Comparison of ENCODE assay signal across 8 cellular contexts in the genomic region with DNA sequence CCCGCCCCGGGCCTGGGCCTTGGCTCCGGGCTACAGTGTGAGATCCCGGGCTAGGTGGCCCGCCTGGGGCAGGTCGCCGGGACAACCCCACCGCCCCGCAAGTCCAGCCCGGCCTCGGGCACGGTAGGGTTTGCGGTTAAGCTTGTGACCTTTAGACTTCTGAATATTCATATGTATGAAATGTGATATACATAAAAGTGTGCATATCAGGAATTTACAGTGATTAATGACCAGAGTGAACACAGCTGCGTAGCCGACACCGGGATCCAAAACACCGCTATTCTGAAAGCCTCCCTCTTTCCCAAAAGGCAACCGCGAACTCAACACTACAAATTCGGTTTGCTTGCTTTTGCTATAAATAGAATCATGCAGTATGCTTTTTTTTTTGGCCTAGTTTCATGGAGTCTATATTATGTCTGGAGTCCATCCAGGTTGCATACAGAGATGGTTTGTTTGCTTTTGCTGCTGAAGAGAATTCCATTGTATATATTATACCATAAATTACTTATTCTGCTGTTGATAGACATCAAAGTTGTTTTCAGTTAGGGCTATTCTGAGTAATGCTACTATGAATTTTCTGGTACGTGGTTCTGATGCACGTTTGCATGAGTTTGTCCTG. TPM values are rescaled to one million over a fixed set of nuclear protein-coding genes. Genes with fewer than 3 reads are reported as not detected.
A peak's percentile ranks its signal among the peaks of the same experiment; 100 is the strongest.
DNase-seq lines count a peak whose midpoint lies in the region; ATAC-seq and TF ChIP-seq lines count a peak whose summit lies in the region.

No MANE protein-coding gene starts in this region.

- H3K36me3 Mint-ChIP-seq in activated CD8-positive, alpha-beta memory T cell treated with anti-CD3 and anti-CD28 coated beads, Interleukin-2, amount 10 ng/mL, durations not matched to agents 7 days and 5 days, result peaks cover 25% of the 10 kb centered on the region
- H3K36me3 Mint-ChIP-seq in activated CD4-positive, alpha-beta memory T cell treated with anti-CD3 and anti-CD28 coated beads, Interleukin-2, amount 10 ng/mL, durations not matched to agents 7 days and 5 days (ENCODE audit: low read depth), result peaks cover 25% of the 10 kb centered on the region

- H3K27ac Mint-ChIP-seq in activated CD8-positive, alpha-beta memory T cell treated with anti-CD3 and anti-CD28 coated beads, Interleukin-2, amount 10 ng/mL, durations not matched to agents 7 days and 5 days, result peak overlapping the region; percentile 94
- H3K27ac Mint-ChIP-seq in activated CD4-positive, alpha-beta memory T cell treated with anti-CD3 and anti-CD28 coated beads, Interleukin-2, amount 10 ng/mL, durations not matched to agents 7 days and 5 days, result peak overlapping the region; percentile 91

- H3K4me1 ChIP-seq in right cardiac atrium (ENCODE audit: control insufficient read depth, insufficient read depth, low read length), result no peaks in the 10 kb centered on the region
- peaks cover 0 to 39% (median 32%) of the 10 kb centered on the region in 4 donors for H3K4me1 ChIP-seq in sigmoid colon

- H3K27me3 ChIP-seq in right cardiac atrium (ENCODE audit: control insufficient read depth, insufficient read depth), result no peaks in the 10 kb centered on the region
- no peaks in the 10 kb centered on the region for H3K27me3 ChIP-seq in sigmoid colon

- peak overlapping the region; percentile 95 for H3K4me3 Mint-ChIP-seq in activated CD8-positive, alpha-beta memory T cell treated with anti-CD3 and anti-CD28 coated beads, Interleukin-2, amount 10 ng/mL, durations not matched to agents 7 days and 5 days
- H3K4me3 Mint-ChIP-seq in activated CD4-positive, alpha-beta memory T cell treated with anti-CD3 and anti-CD28 coated beads, Interleukin-2, amount 10 ng/mL, durations not matched to agents 7 days and 5 days, result peak overlapping the region; percentile 87

- H3K4me3 ChIP-seq in right cardiac atrium (ENCODE audit: low read length) (peak overlapping the region; percentile 83), sigmoid colon (peak overlapping the region; percentile 67 to 91 (median 80))

- H3K9me3 ChIP-seq in right cardiac atrium (ENCODE audit: control insufficient read depth, low read length) (no peaks in the 10 kb centered on the region), sigmoid colon (no peaks in the 10 kb centered on the region)

- H3K9me3 Mint-ChIP-seq in activated CD8-positive, alpha-beta memory T cell treated with anti-CD3 and anti-CD28 coated beads, Interleukin-2, amount 10 ng/mL, durations not matched to agents 7 days and 5 days (ENCODE audit: low read depth), result no peaks in the 10 kb centered on the region
- no peaks in the 10 kb centered on the region for H3K9me3 Mint-ChIP-seq in activated CD4-positive, alpha-beta memory T cell treated with anti-CD3 and anti-CD28 coated beads, Interleukin-2, amount 10 ng/mL, durations not matched to agents 7 days and 5 days

- H3K36me3 ChIP-seq in sigmoid colon, result peaks cover 0 to 6% (median 0%) of the 10 kb centered on the region in 4 donors

- no peak for ATAC-seq in activated CD8-positive, alpha-beta memory T cell treated with anti-CD3 and anti-CD28 coated beads, Interleukin-2, amount 10 ng/mL, durations not matched to agents 7 days and 5 days
- ATAC-seq in right cardiac atrium (no peak), GM19455 (IDR thresholded peaks at IDR 0.05; ENCODE audit: unreplicated experiment) (no peak)

- no peak for TF ChIP-seq EP300 in sigmoid colon (IDR thresholded peaks at IDR 0.05)

- 3% methylated on average over 22 of the region's 22 CpGs for WGBS in right cardiac atrium
- 2 to 3% methylated on average over 22 of the region's 22 CpGs for WGBS in sigmoid colon, 2 donors

- POLR2A ChIA-PET in activated CD4-positive, alpha-beta memory T cell treated with anti-CD3 and anti-CD28 coated beads, Interleukin-2, amount 10 ng/mL, durations not matched to agents 7 days and 5 days (lab: Charles Lee), result interaction anchor here (0.6 to 4.5 kb wide), 27 partner anchors 8 to 699 kb away, joined by 3 to 54 read pairs (median 5); a partner anchor contains a TSS

- peaks cover 37% of the 10 kb centered on the region for H3K4me1 Mint-ChIP-seq in activated CD8-positive, alpha-beta memory T cell treated with anti-CD3 and anti-CD28 coated beads, Interleukin-2, amount 10 ng/mL, durations not matched to agents 7 days and 5 days
- H3K4me1 Mint-ChIP-seq in activated CD4-positive, alpha-beta memory T cell treated with anti-CD3 and anti-CD28 coated beads, Interleukin-2, amount 10 ng/mL, durations not matched to agents 7 days and 5 days, result peaks cover 34% of the 10 kb centered on the region

- no peaks in the 10 kb centered on the region for H3K27me3 Mint-ChIP-seq in activated CD8-positive, alpha-beta memory T cell treated with anti-CD3 and anti-CD28 coated beads, Interleukin-2, amount 10 ng/mL, durations not matched to agents 7 days and 5 days
- no peaks in the 10 kb centered on the region for H3K27me3 Mint-ChIP-seq in activated CD4-positive, alpha-beta memory T cell treated with anti-CD3 and anti-CD28 coated beads, Interleukin-2, amount 10 ng/mL, durations not matched to agents 7 days and 5 days

- DNase-seq in activated CD8-positive, alpha-beta memory T cell treated with anti-CD3 and anti-CD28 coated beads, Interleukin-2, amount 10 ng/mL, durations not matched to agents 7 days and 5 days, result no peak
- DNase-seq in activated CD8-positive, alpha-beta memory T cell treated with anti-CD3 and anti-CD28 coated beads, Interleukin-2, amount 50 U/mL, for 4 hours, result no peak
- DNase-seq in activated CD4-positive, alpha-beta memory T cell treated with anti-CD3 and anti-CD28 coated beads, Interleukin-2, amount 10 ng/mL, durations not matched to agents 7 days and 5 days, result no peak
- DNase-seq in right cardiac atrium, result no peak
- no peak for DNase-seq in sigmoid colon
- DNase-seq in SIG-M5 treated with dmso at 0.1 percent for 504 hours (lab: John Stamatoyannopoulos, UW; ENCODE audit: unreplicated experiment), result no peak
- DNase-seq in ACHN, result no peak

- intact Hi-C loops in right cardiac atrium (cut with DNase I) (loop anchor here in 3 of 4 donors (5.0 to 10.0 kb wide), 3 partner anchors 199 to 357 kb away; a partner anchor contains a TSS), sigmoid colon (cut with DNase I) (loop anchor here (2.0 kb wide), 2 partner anchors 19 to 357 kb away; a partner anchor contains a TSS)

- TF ChIP-seq POLR2A in sigmoid colon (IDR thresholded peaks at IDR 0.05), result no peak

- in situ Hi-C loops in ACHN (cut with HindIII; ENCODE audit: low pct_ligation_motif_present, low pct_unique_long_range_greater_than_20kb, low sequenced_read_pairs), result no loop called here

- CTCF ChIA-PET in activated CD8-positive, alpha-beta memory T cell treated with anti-CD3 and anti-CD28 coated beads, Interleukin-2, amount 10 ng/mL, durations not matched to agents 7 days and 5 days (lab: Charles Lee), result interaction anchor here (0.8 to 3.9 kb wide), 11 partner anchors 11 to 359 kb away, joined by 3 to 19 read pairs (median 4); no protein-coding TSS in a partner anchor
- CTCF ChIA-PET in activated CD4-positive, alpha-beta memory T cell treated with anti-CD3 and anti-CD28 coated beads, Interleukin-2, amount 10 ng/mL, durations not matched to agents 7 days and 5 days (lab: Charles Lee), result interaction anchor here (0.7 to 4.7 kb wide), 8 partner anchors 25 to 428 kb away, joined by 3 to 48 read pairs (median 5); a partner anchor contains a TSS

- H3K27ac ChIP-seq in right cardiac atrium (ENCODE audit: low read length), result peak overlapping the region; percentile 61
- peak overlapping the region; percentile 90 to 95 (median 94) for H3K27ac ChIP-seq in sigmoid colon

- TF ChIP-seq CTCF in sigmoid colon (IDR thresholded peaks at IDR 0.05), result no peak

RNA-seq across cellular contexts. Expression of a gene that starts 0.7 kb away (rescaled TPM):
- 100 to 1,000 TPM; 132 to 151 TPM for total RNA-seq in activated CD8-positive, alpha-beta memory T cell treated with anti-CD3 and anti-CD28 coated beads, Interleukin-2, amount 10 ng/mL, durations not matched to agents 7 days and 5 days
- total RNA-seq in activated CD4-positive, alpha-beta memory T cell treated with anti-CD3 and anti-CD28 coated beads, Interleukin-2, amount 10 ng/mL, durations not matched to agents 7 days and 5 days, result 100 to 1,000 TPM; 107 to 113 TPM
- total RNA-seq in right cardiac atrium, result 10 to 100 TPM; 23.4 to 33.6 (median 27.7) TPM
- 37.3 TPM for polyA plus RNA-seq in right cardiac atrium
- total RNA-seq in sigmoid colon, result 10 to 100 TPM; 26.0 to 40.5 (median 33.7) TPM
- polyA plus RNA-seq in sigmoid colon, result 10 to 100 TPM; 57.7 to 76.3 (median 70.3) TPM

RNA-seq across cellular contexts. Expression of a gene that starts 18.4 kb away (rescaled TPM):
- 10 to 100 TPM; 33.1 to 49.0 TPM for total RNA-seq in activated CD8-positive, alpha-beta memory T cell treated with anti-CD3 and anti-CD28 coated beads, Interleukin-2, amount 10 ng/mL, durations not matched to agents 7 days and 5 days
- 10 to 100 TPM; 43.0 to 45.7 TPM for total RNA-seq in activated CD4-positive, alpha-beta memory T cell treated with anti-CD3 and anti-CD28 coated beads, Interleukin-2, amount 10 ng/mL, durations not matched to agents 7 days and 5 days
- 10 to 100 TPM; 27.4 to 61.4 (median 35.0) TPM for total RNA-seq in right cardiac atrium
- polyA plus RNA-seq in right cardiac atrium, result 52.3 TPM
- 10 to 100 TPM; 39.3 to 62.1 (median 44.1) TPM for total RNA-seq in sigmoid colon
- polyA plus RNA-seq in sigmoid colon, result 100 to 1,000 TPM in 1 of 3 donors, 10 to 100 TPM in 2; 55.9 to 127 (median 66.1) TPM

RNA-seq across cellular contexts. Expression of a gene that starts 43.9 kb away (rescaled TPM):
- total RNA-seq in activated CD8-positive, alpha-beta memory T cell treated with anti-CD3 and anti-CD28 coated beads, Interleukin-2, amount 10 ng/mL, durations not matched to agents 7 days and 5 days, result 10 to 100 TPM; 50.5 to 59.4 TPM
- 10 to 100 TPM; 61.7 to 62.0 TPM for total RNA-seq in activated CD4-positive, alpha-beta memory T cell treated with anti-CD3 and anti-CD28 coated beads, Interleukin-2, amount 10 ng/mL, durations not matched to agents 7 days and 5 days
- total RNA-seq in right cardiac atrium (10 to 100 TPM; 24.5 to 44.7 (median 28.9) TPM), sigmoid colon (10 to 100 TPM; 11.2 to 13.6 (median 12.6) TPM)
- polyA plus RNA-seq in right cardiac atrium (11.9 TPM), sigmoid colon (1 to 10 TPM; 1.8 to 8.2 (median 2.3) TPM)
